ENCODE assay signal across 10 cellular contexts in the genomic region with DNA sequence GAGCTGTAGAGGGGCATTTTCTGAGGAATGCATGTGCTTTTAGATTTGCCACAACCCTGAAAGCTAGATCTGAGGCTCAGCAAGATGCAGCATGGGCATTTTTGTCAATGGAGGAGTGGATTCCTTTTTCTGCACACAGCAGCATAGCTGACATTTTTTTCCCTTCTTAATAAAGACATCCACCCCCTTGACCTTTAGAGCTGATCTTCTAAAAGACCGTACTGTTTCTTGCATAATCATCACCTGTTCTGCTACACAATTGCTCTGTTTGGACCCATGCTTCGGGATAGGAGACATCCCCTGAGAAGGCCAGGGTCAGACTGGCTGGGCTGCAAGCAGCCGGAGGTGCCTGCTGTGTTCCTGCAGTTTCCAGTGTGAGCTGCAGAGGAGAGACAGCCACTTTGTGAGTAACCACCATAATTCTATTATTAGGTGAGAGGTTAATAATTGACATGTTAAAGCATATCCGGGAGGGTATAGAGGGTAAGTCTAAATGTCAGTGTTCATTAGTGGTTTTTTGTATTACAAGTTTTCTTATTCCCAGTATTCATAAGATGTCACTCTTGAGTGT.
DNase-seq lines count a peak whose midpoint lies in the region; ATAC-seq and TF ChIP-seq lines count a peak whose summit lies in the region.
"Had no signal": no experiment of that assay in that cellular context is flagged by ENCODE, and none has a peak within 500 bp of the region (broad histone marks: within the 10 kb centered on the region; RNA-seq: fewer than 3 reads in every experiment).

No MANE protein-coding gene starts in this region.

- POLR2A ChIA-PET in HEK293T (lab: Yijun Ruan, JAX), result no interaction called here

- no peak overlapping the region for H3K4me3 Mint-ChIP-seq in neural crest cell
- no peak overlapping the region for H3K4me3 Mint-ChIP-seq in activated CD4-positive, alpha-beta T cell treated with anti-CD3 and anti-CD28 coated beads, Interleukin-2, amount 10 ng/mL, durations not matched to agents 24 days and 14 days
- H3K4me3 Mint-ChIP-seq: T-helper 17 cell had no signal

- H3K27ac Mint-ChIP-seq in neural crest cell (ENCODE audit: unreplicated experiment), result peak overlapping the region; percentile 66
- H3K27ac Mint-ChIP-seq in activated CD4-positive, alpha-beta T cell treated with anti-CD3 and anti-CD28 coated beads, Interleukin-2, amount 10 ng/mL, durations not matched to agents 24 days and 14 days, result no peak overlapping the region
- H3K27ac Mint-ChIP-seq: T-helper 17 cell had no signal

- no peaks in the 10 kb centered on the region for H3K36me3 Mint-ChIP-seq in neural crest cell (ENCODE audit: low read depth)
- no peaks in the 10 kb centered on the region for H3K36me3 Mint-ChIP-seq in activated CD4-positive, alpha-beta T cell treated with anti-CD3 and anti-CD28 coated beads, Interleukin-2, amount 10 ng/mL, durations not matched to agents 24 days and 14 days (ENCODE audit: low read depth)

- intact Hi-C loops in Right ventricle myocardium superior (cut with DNase I), result no loop called here
- intact Hi-C loops in activated CD4-positive, alpha-beta T cell treated with anti-CD3 and anti-CD28 coated beads, Interleukin-2, amount 10 ng/mL, durations not matched to agents 24 days and 14 days (cut with micrococcal nuclease), result no loop called here

- no peaks in the 10 kb centered on the region for H3K9me3 Mint-ChIP-seq in neural crest cell
- H3K9me3 Mint-ChIP-seq in activated CD4-positive, alpha-beta T cell treated with anti-CD3 and anti-CD28 coated beads, Interleukin-2, amount 10 ng/mL, durations not matched to agents 24 days and 14 days, result no peaks in the 10 kb centered on the region

- peak; percentile 2 for DNase-seq in NCI-H2227 (lab: John Stamatoyannopoulos, UW; ENCODE audit: unreplicated experiment)
- DNase-seq in neural crest cell (ENCODE audit: low read depth, low spot score), result no peak
- DNase-seq in Right ventricle myocardium superior, result no peak
- DNase-seq in activated CD4-positive, alpha-beta T cell treated with anti-CD3 and anti-CD28 coated beads, Interleukin-2, amount 10 ng/mL, durations not matched to agents 24 days and 14 days, result no peak
- DNase-seq in HEK293T (ENCODE audit: extremely low spot score), result no peak
- DNase-seq: activated CD8-positive, alpha-beta memory T cell treated with anti-CD3 and anti-CD28 coated beads, Interleukin-2, amount 50 U/mL, for 48 hours; T-helper 17 cell had no signal

- H3K4me1 Mint-ChIP-seq in neural crest cell, result peaks cover 33% of the 10 kb centered on the region
- no peaks in the 10 kb centered on the region for H3K4me1 Mint-ChIP-seq in activated CD4-positive, alpha-beta T cell treated with anti-CD3 and anti-CD28 coated beads, Interleukin-2, amount 10 ng/mL, durations not matched to agents 24 days and 14 days
- H3K4me1 Mint-ChIP-seq: T-helper 17 cell had no signal

- ATAC-seq in GM18511 (IDR thresholded peaks at IDR 0.05; ENCODE audit: unreplicated experiment) (peak; percentile 93), GM21619 (IDR thresholded peaks at IDR 0.05; ENCODE audit: unreplicated experiment) (peak; percentile 90), Right ventricle myocardium superior (ENCODE audit: poor library complexity) (no peak), GM21723 (IDR thresholded peaks at IDR 0.05; ENCODE audit: unreplicated experiment) (no peak)
- ATAC-seq: T-helper 17 cell had no signal

- H3K27me3 Mint-ChIP-seq in neural crest cell (ENCODE audit: low read depth), result no peaks in the 10 kb centered on the region
- H3K27me3 Mint-ChIP-seq in activated CD4-positive, alpha-beta T cell treated with anti-CD3 and anti-CD28 coated beads, Interleukin-2, amount 10 ng/mL, durations not matched to agents 24 days and 14 days, result peaks cover 27% of the 10 kb centered on the region

- no peak for TF ChIP-seq CTCF in neural crest cell (conservative IDR thresholded peaks at IDR 0.05)

- CTCF ChIA-PET in HEK293T (lab: Yijun Ruan, JAX), result interaction anchor here (1.5 kb wide), 1 partner anchor 14 kb away, joined by 3 read pairs; no protein-coding TSS in a partner anchor

TF ChIP-seq in HEK293T, 16 proteins besides CTCF, POLR2A, EP300 and RAD21:
- TF ChIP-seq FOXM1 (IDR thresholded peaks at IDR 0.05; ENCODE audit: borderline replicate concordance) (no peak), ELF4 (IDR thresholded peaks at IDR 0.05) (no peak), L3MBTL2 (conservative IDR thresholded peaks at IDR 0.05) (no peak), TARDBP (IDR thresholded peaks at IDR 0.05) (no peak), SUZ12 (IDR thresholded peaks at IDR 0.05) (no peak), LEF1 (IDR thresholded peaks at IDR 0.05; ENCODE audit: borderline replicate concordance) (no peak), ZNF384 (IDR thresholded peaks at IDR 0.05) (no peak), FOXA1 (IDR thresholded peaks at IDR 0.05) (no peak), BHLHE40 (IDR thresholded peaks at IDR 0.05; ENCODE audit: borderline replicate concordance) (no peak), FOXK2 (IDR thresholded peaks at IDR 0.05) (no peak)
- TF ChIP-seq, protein P1, sequence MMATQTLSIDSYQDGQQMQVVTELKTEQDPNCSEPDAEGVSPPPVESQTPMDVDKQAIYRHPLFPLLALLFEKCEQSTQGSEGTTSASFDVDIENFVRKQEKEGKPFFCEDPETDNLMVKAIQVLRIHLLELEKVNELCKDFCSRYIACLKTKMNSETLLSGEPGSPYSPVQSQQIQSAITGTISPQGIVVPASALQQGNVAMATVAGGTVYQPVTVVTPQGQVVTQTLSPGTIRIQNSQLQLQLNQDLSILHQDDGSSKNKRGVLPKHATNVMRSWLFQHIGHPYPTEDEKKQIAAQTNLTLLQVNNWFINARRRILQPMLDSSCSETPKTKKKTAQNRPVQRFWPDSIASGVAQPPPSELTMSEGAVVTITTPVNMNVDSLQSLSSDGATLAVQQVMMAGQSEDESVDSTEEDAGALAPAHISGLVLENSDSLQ (IDR thresholded peaks at IDR 0.05), result no peak

Comparison
In these comparisons a context has a peak if more than half of its experiments do, and no peak if none do; other contexts are left out.
1. ATAC-seq: peak in GM18511 (single experiment) and GM21619 (single experiment); none in Right ventricle myocardium superior (single experiment) and GM21723 (single experiment).